ENCODE assay signal across 15 cellular contexts in genomic region chr2:230930149-230930780, GRCh38. TPM values are rescaled to one million over a fixed set of nuclear protein-coding genes. Genes with fewer than 3 reads are reported as not detected.
DNase-seq lines count a peak whose midpoint lies in the region; ATAC-seq and TF ChIP-seq lines count a peak whose summit lies in the region.
"Had no signal": no experiment of that assay in that cellular context is flagged by ENCODE, and none has a peak within 500 bp of the region (broad histone marks: within the 10 kb centered on the region; RNA-seq: fewer than 3 reads in every experiment).

No MANE protein-coding gene starts in this region.

- no peak overlapping the region for H3K4me3 Mint-ChIP-seq in H9

- no peak overlapping the region for H2BK20ac ChIP-seq in H9 (ENCODE audit: low read depth, low read length, poor library complexity, severe bottlenecking)

- no peak overlapping the region for H3K18ac ChIP-seq in H9 (ENCODE audit: insufficient read length, low read depth, low read length)

- H2BK15ac ChIP-seq in H9 (ENCODE audit: low read depth, low read length) = no peak overlapping the region

- no peak overlapping the region for H2BK120ac ChIP-seq in H9 (ENCODE audit: low read depth, low read length, poor library complexity, severe bottlenecking)

- no peak overlapping the region for H4K8ac ChIP-seq in H9 (replicated peaks; ENCODE audit: insufficient read length, low read depth, low read length)

- no peak overlapping the region for H4K91ac ChIP-seq in H9 (ENCODE audit: insufficient read length, low read depth, low read length)

- no peak overlapping the region for H3K9ac ChIP-seq in H9 (ENCODE audit: extremely low read depth, insufficient read length, low read length)
- H3K9ac ChIP-seq: BLaER1 had no signal

- no peak overlapping the region; a peak in 1 of 7 replicates for H3K27ac Mint-ChIP-seq in H9

- no peak overlapping the region for H2AK5ac ChIP-seq in H9 (ENCODE audit: insufficient read length, low read length)

- H3K27ac ChIP-seq in H9 (ENCODE audit: insufficient read length, low read depth, low read length) = no peak overlapping the region
- H3K27ac ChIP-seq: BLaER1 had no signal

- no CpG with 5 or more reads among the region's 7 CpGs for WGBS in H9 (ENCODE audit: extremely low coverage, insufficient read length, low lambda C conversion rate)

- TF ChIP-seq CTCF in H9 (conservative IDR thresholded peaks at IDR 0.05) = no peak

- H3K14ac ChIP-seq in H9 (ENCODE audit: insufficient read depth, low read length) = no peak overlapping the region

- no peak overlapping the region for H2AFZ ChIP-seq in H9 (ENCODE audit: low read length)

- no peaks in the 10 kb centered on the region for H3K9me3 ChIP-seq in H9 (ENCODE audit: control insufficient read depth, low read depth, low read length)
- H3K9me3 ChIP-seq: BLaER1 had no signal

- no peak overlapping the region for H3K4ac ChIP-seq in H9 (ENCODE audit: low read depth, low read length)

- no peak overlapping the region for H4K5ac ChIP-seq in H9 (ENCODE audit: insufficient read length, low read depth, low read length)

- no peak overlapping the region for H3T11ph ChIP-seq in H9 (ENCODE audit: low read length)

- no peak overlapping the region for H3K23ac ChIP-seq in H9 (ENCODE audit: insufficient read length, low read depth, low read length)

- no peaks in the 10 kb centered on the region; the same call in 1 of the 2 replicates for H3K27me3 Mint-ChIP-seq in H9 (ENCODE audit: low read depth)

- no peak overlapping the region for H3K4me2 ChIP-seq in H9 (ENCODE audit: insufficient read depth, insufficient read length, low read length)

- no peak for ATAC-seq in esophagus mucosa
- ATAC-seq in GM21825 (IDR thresholded peaks at IDR 0.05; ENCODE audit: unreplicated experiment) = no peak
- ATAC-seq: K562 had no signal

- peak; percentile 58 for DNase-seq in DMS 273 (lab: John Stamatoyannopoulos, UW; ENCODE audit: unreplicated experiment)
- DNase-seq in H9 = peak; percentile 1
- DNase-seq in islet precursor cell = peak; percentile 6
- peak; percentile 28 for DNase-seq in posterior vena cava (ENCODE audit: low spot score)
- no peak for DNase-seq in cerebellar nuclear complex (lab: John Stamatoyannopoulos, UW)
- DNase-seq: DMS153, NCI-H1092 treated with DMSO at 0.1 percent for 48 hours, NCI-H1930, SHP77 treated with DMSO at 0.1 percent for 48 hours had no signal

- no peaks in the 10 kb centered on the region for H3K79me2 ChIP-seq in H9 (ENCODE audit: insufficient read depth, low read length)

- peaks cover 2% of the 10 kb centered on the region; the same call in 1 of the 2 replicates for H3K4me1 ChIP-seq in H9 (ENCODE audit: insufficient read depth, low read length)

- no peak overlapping the region for H2BK12ac ChIP-seq in H9 (ENCODE audit: insufficient read length, low read depth, low read length)

- H3K36me3 Mint-ChIP-seq in H9 (ENCODE audit: insufficient read depth in 1 of 3, low read depth in 3 of 3) = peaks cover 0 to under 1% (median 0%) of the 10 kb centered on the region in 3 experiments; a peak in 1 of 7 replicates

- H3K23me2 ChIP-seq in H9 (ENCODE audit: insufficient read length, low read depth, low read length, poor library complexity, severe bottlenecking) = no peaks in the 10 kb centered on the region

- intact Hi-C loops in posterior vena cava (cut with DNase I) = no loop called here

- H4K20me1 ChIP-seq in H9 (ENCODE audit: control insufficient read depth, insufficient read depth, insufficient read length) = no peaks in the 10 kb centered on the region
- H4K20me1 ChIP-seq: BLaER1 had no signal

- peaks cover 7 to 22% of the 10 kb centered on the region in 2 experiments for H3K4me1 Mint-ChIP-seq in H9

- no peak overlapping the region for H3K56ac ChIP-seq in H9 (ENCODE audit: insufficient read length, low read depth, low read length)

- H2BK5ac ChIP-seq in H9 (ENCODE audit: insufficient read length, low read length) = no peak overlapping the region

- no peaks in the 10 kb centered on the region for H3K79me1 ChIP-seq in H9 (ENCODE audit: insufficient read depth, low read depth, low read length, poor library complexity, severe bottlenecking)

- no peaks in the 10 kb centered on the region for H3K9me3 Mint-ChIP-seq in H9

- H3K27me3 ChIP-seq in H9 (ENCODE audit: insufficient read depth, low read length) = no peaks in the 10 kb centered on the region
- H3K27me3 ChIP-seq: BLaER1 had no signal

RNA-seq across cellular contexts. Expression of gene GPR55, which starts 5.2 kb away (rescaled TPM):
- total RNA-seq in H9 (2021) = 0.11 TPM in 1 of 2 replicates, not detected in the other
- under 1 TPM; 0.14 to 0.19 TPM for total RNA-seq in posterior vena cava
- total RNA-seq in esophagus mucosa = 0.20 TPM
- total RNA-seq: H7, M059J had no signal

Comparison
In these comparisons a context has a peak if more than half of its experiments do, and no peak if none do; other contexts are left out.
1. DNase-seq: peak in DMS 273 (single experiment), H9 (single experiment), islet precursor cell (single experiment) and posterior vena cava (single experiment); none in cerebellar nuclear complex (0 of 2).